In the genomic region with DNA sequence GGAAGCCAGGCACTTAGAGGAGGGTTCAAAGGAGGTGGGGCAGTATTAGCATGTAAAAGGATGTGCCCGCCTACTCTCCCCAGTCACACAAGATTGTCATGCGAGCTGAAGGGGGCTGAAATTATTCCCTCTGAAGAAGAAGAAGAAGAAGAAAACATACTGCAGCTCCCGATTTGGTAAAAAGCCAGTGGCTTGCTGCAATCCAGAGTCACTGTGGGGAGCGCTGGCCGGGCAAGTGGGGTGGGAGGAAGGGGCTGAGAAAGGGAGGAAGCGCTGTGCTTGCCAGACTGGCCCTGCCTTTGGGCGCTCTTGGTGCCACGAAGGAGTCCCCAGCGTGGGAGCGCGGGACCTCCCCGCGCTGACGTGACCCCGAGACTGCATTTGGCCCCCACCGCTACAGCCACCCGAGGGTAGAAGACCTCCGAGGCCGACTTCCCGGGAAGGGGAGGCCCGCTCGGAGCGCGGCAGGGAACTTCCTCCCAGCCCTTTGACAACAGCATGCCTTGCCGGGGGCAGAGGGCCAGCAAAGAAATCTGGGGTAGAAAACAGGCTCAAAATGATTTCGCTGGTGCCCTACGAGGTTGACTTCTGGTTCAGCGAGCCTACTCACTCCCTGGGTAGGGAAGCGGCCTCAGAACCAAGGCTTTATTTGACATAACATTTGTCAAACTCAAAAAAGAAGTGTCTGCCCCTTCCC, we compare ENCODE assay signal across 9 cellular contexts.
DNase-seq lines count a peak whose midpoint lies in the region; ATAC-seq lines count a peak whose summit lies in the region.
"Had no signal": no experiment of that assay in that cellular context is flagged by ENCODE, and none has a peak within 500 bp of the region (broad histone marks: within the 10 kb centered on the region; RNA-seq: fewer than 3 reads in every experiment).

No MANE protein-coding gene starts in this region.

- no peaks in the 10 kb centered on the region for H3K36me3 ChIP-seq in neuronal stem cell (replicated peaks in 1 of 2; ENCODE audit: control insufficient read depth in 2 of 2, insufficient read depth in 2 of 2, low read length in 2 of 2)

- H3K27ac ChIP-seq in neuronal stem cell (replicated peaks; ENCODE audit: low read length): no peak overlapping the region
- H3K27ac ChIP-seq: epithelial cell of prostate had no signal

- H2BK5ac ChIP-seq in neuronal stem cell (ENCODE audit: low read length): no peak overlapping the region

- no peak overlapping the region for H3K4me3 Mint-ChIP-seq in stimulated activated effector memory CD8-positive, alpha-beta T cell treated with anti-CD3 and anti-CD28 coated beads, Interleukin-12 subunit alpha, Interleukin-12 subunit beta, amount 100 ng/mL, for 72 hours

- H2BK15ac ChIP-seq in neuronal stem cell (ENCODE audit: low read length): no peak overlapping the region

- peaks cover 0 to 30% (median 0%) of the 10 kb centered on the region in 3 experiments for H3K27me3 ChIP-seq in neuronal stem cell (ENCODE audit: control insufficient read depth in 3 of 3, insufficient read depth in 3 of 3, low read depth in 1 of 3, low read length in 3 of 3)

- peak overlapping the region; percentile 94 for H2AFZ ChIP-seq in neuronal stem cell (ENCODE audit: low read length)

- H3K4me1 ChIP-seq in neuronal stem cell (ENCODE audit: control insufficient read depth in 2 of 2, insufficient read depth in 1 of 2, low read depth in 1 of 2, low read length in 2 of 2): peaks cover 2 to 3% of the 10 kb centered on the region in 2 donors

- peaks cover 4% of the 10 kb centered on the region for H3K9me3 Mint-ChIP-seq in stimulated activated effector memory CD8-positive, alpha-beta T cell treated with anti-CD3 and anti-CD28 coated beads, Interleukin-12 subunit alpha, Interleukin-12 subunit beta, amount 100 ng/mL, for 72 hours

- peak overlapping the region; percentile 55 to 81 for H3K4me3 ChIP-seq in neuronal stem cell (ENCODE audit: low read length in 2 of 2)

- no peak overlapping the region for H4K91ac ChIP-seq in neuronal stem cell (ENCODE audit: low read depth, low read length, poor library complexity)

- no peaks in the 10 kb centered on the region for H3K9me3 ChIP-seq in neuronal stem cell (replicated peaks in 1 of 2; ENCODE audit: control insufficient read depth in 2 of 2, insufficient read depth in 1 of 2, low read depth in 1 of 2, low read length in 2 of 2)

- H3K14ac ChIP-seq in neuronal stem cell (ENCODE audit: low read length): no peak overlapping the region

- peak overlapping the region; percentile 59 for H3K4me2 ChIP-seq in neuronal stem cell (ENCODE audit: insufficient read depth, low read length, poor library complexity, severe bottlenecking)

- WGBS in neuronal stem cell (ENCODE audit: extremely low coverage in 2 of 2, insufficient read length in 2 of 2, insufficient replicate concordance in 1 of 2), 2 donors: no CpG with 5 or more reads among the region's 29 CpGs

- no peaks in the 10 kb centered on the region for H3K4me1 Mint-ChIP-seq in stimulated activated effector memory CD8-positive, alpha-beta T cell treated with anti-CD3 and anti-CD28 coated beads, Interleukin-12 subunit alpha, Interleukin-12 subunit beta, amount 100 ng/mL, for 72 hours

- no peak overlapping the region for H2BK120ac ChIP-seq in neuronal stem cell (ENCODE audit: low read depth, low read length)

- no peak overlapping the region for H3K23ac ChIP-seq in neuronal stem cell (ENCODE audit: low read depth, low read length, poor library complexity)

- DNase-seq in GM03348 (ENCODE audit: low spot score) (peak; percentile 39), SHP77 (lab: John Stamatoyannopoulos, UW) (peak; percentile 36 to 53), fibroblast of peridontal ligament (ENCODE audit: extremely low read depth) (peak; percentile 15), neuronal stem cell (ENCODE audit: low spot score) (peak; percentile 20)
- DNase-seq in stimulated activated effector memory CD8-positive, alpha-beta T cell treated with anti-CD3 and anti-CD28 coated beads, Interleukin-12 subunit alpha, Interleukin-12 subunit beta, amount 100 ng/mL, for 72 hours (ENCODE audit: low spot score in 2 of 2): no peak
- no peak for DNase-seq in activated CD4-positive, alpha-beta T cell treated with anti-CD3 and anti-CD28 coated beads for 4 hours

- H3K36me3 Mint-ChIP-seq in stimulated activated effector memory CD8-positive, alpha-beta T cell treated with anti-CD3 and anti-CD28 coated beads, Interleukin-12 subunit alpha, Interleukin-12 subunit beta, amount 100 ng/mL, for 72 hours: no peaks in the 10 kb centered on the region

- no peak overlapping the region for H3K27ac Mint-ChIP-seq in stimulated activated effector memory CD8-positive, alpha-beta T cell treated with anti-CD3 and anti-CD28 coated beads, Interleukin-12 subunit alpha, Interleukin-12 subunit beta, amount 100 ng/mL, for 72 hours

- no peaks in the 10 kb centered on the region for H3K79me1 ChIP-seq in neuronal stem cell (ENCODE audit: low read depth, low read length)

- ATAC-seq in stimulated activated effector memory CD8-positive, alpha-beta T cell treated with anti-CD3 and anti-CD28 coated beads, Interleukin-12 subunit alpha, Interleukin-12 subunit beta, amount 100 ng/mL, for 72 hours: no peak
- ATAC-seq in GM18498 (IDR thresholded peaks at IDR 0.05; ENCODE audit: unreplicated experiment): no peak
- no peak for ATAC-seq in HG03378 (IDR thresholded peaks at IDR 0.05; ENCODE audit: unreplicated experiment)

- no peak overlapping the region for H3K4ac ChIP-seq in neuronal stem cell (ENCODE audit: low read length)

- H2AK5ac ChIP-seq in neuronal stem cell (ENCODE audit: low read depth, low read length): no peak overlapping the region

- peak overlapping the region; percentile 91 for H3K18ac ChIP-seq in neuronal stem cell (ENCODE audit: low read length)

- H3K9ac ChIP-seq in neuronal stem cell (ENCODE audit: low read depth, low read length, poor library complexity): peak overlapping the region; percentile 47

- no peak overlapping the region for H2BK12ac ChIP-seq in neuronal stem cell (ENCODE audit: low read length)

- no peak overlapping the region for H4K8ac ChIP-seq in neuronal stem cell (ENCODE audit: low read depth, low read length)

Comparison
In these comparisons a context has a peak if more than half of its experiments do, and no peak if none do; other contexts are left out.
1. DNase-seq: peak in GM03348 (single experiment), SHP77 (2 of 2), fibroblast of peridontal ligament (single experiment) and neuronal stem cell (single experiment); none in stimulated activated effector memory CD8-positive, alpha-beta T cell treated with anti-CD3 and anti-CD28 coated beads, Interleukin-12 subunit alpha, Interleukin-12 subunit beta, amount 100 ng/mL, for 72 hours (0 of 2) and activated CD4-positive, alpha-beta T cell treated with anti-CD3 and anti-CD28 coated beads for 4 hours (0 of 2).